Comparison of ENCODE assay signal across 1 cellular context in genomic region chr1:117753652-117754051, GRCh38.
TF ChIP-seq lines count a peak whose summit lies in the region.

No MANE protein-coding gene starts in this region.

TF ChIP-seq in GM23338, 12 proteins besides CTCF, POLR2A, EP300 and RAD21 (continued from another document):
- TF ChIP-seq EZH2phosphoT487 (IDR thresholded peaks at IDR 0.05; ENCODE audit: unreplicated experiment), result no peak
- TF ChIP-seq, protein P1, sequence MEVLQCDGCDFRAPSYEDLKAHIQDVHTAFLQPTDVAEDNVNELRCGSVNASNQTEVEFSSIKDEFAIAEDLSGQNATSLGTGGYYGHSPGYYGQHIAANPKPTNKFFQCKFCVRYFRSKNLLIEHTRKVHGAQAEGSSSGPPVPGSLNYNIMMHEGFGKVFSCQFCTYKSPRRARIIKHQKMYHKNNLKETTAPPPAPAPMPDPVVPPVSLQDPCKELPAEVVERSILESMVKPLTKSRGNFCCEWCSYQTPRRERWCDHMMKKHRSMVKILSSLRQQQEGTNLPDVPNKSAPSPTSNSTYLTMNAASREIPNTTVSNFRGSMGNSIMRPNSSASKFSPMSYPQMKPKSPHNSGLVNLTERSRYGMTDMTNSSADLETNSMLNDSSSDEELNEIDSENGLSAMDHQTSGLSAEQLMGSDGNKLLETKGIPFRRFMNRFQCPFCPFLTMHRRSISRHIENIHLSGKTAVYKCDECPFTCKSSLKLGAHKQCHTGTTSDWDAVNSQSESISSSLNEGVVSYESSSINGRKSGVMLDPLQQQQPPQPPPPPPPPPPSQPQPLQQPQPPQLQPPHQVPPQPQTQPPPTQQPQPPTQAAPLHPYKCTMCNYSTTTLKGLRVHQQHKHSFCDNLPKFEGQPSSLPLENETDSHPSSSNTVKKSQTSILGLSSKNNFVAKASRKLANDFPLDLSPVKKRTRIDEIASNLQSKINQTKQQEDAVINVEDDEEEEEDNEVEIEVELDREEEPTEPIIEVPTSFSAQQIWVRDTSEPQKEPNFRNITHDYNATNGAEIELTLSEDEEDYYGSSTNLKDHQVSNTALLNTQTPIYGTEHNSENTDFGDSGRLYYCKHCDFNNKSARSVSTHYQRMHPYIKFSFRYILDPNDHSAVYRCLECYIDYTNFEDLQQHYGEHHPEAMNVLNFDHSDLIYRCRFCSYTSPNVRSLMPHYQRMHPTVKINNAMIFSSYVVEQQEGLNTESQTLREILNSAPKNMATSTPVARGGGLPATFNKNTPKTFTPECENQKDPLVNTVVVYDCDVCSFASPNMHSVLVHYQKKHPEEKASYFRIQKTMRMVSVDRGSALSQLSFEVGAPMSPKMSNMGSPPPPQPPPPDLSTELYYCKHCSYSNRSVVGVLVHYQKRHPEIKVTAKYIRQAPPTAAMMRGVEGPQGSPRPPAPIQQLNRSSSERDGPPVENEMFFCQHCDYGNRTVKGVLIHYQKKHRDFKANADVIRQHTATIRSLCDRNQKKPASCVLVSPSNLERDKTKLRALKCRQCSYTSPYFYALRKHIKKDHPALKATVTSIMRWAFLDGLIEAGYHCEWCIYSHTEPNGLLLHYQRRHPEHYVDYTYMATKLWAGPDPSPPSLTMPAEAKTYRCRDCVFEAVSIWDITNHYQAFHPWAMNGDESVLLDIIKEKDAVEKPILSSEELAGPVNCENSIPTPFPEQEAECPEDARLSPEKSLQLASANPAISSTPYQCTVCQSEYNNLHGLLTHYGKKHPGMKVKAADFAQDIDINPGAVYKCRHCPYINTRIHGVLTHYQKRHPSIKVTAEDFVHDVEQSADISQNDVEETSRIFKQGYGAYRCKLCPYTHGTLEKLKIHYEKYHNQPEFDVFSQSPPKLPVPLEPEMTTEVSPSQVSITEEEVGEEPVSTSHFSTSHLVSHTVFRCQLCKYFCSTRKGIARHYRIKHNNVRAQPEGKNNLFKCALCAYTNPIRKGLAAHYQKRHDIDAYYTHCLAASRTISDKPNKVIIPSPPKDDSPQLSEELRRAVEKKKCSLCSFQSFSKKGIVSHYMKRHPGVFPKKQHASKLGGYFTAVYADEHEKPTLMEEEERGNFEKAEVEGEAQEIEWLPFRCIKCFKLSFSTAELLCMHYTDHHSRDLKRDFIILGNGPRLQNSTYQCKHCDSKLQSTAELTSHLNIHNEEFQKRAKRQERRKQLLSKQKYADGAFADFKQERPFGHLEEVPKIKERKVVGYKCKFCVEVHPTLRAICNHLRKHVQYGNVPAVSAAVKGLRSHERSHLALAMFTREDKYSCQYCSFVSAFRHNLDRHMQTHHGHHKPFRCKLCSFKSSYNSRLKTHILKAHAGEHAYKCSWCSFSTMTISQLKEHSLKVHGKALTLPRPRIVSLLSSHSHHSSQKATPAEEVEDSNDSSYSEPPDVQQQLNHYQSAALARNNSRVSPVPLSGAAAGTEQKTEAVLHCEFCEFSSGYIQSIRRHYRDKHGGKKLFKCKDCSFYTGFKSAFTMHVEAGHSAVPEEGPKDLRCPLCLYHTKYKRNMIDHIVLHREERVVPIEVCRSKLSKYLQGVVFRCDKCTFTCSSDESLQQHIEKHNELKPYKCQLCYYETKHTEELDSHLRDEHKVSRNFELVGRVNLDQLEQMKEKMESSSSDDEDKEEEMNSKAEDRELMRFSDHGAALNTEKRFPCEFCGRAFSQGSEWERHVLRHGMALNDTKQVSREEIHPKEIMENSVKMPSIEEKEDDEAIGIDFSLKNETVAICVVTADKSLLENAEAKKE (CRISPR knock-in tag; IDR thresholded peaks at IDR 0.05), result no peak
- no peak for TF ChIP-seq ZNF114 (CRISPR knock-in tag; IDR thresholded peaks at IDR 0.05)
- no peak for TF ChIP-seq ZNF331 (CRISPR knock-in tag; IDR thresholded peaks at IDR 0.05; ENCODE audit: low read depth)
- no peak for TF ChIP-seq JUNB (IDR thresholded peaks at IDR 0.05; ENCODE audit: unreplicated experiment)
- no peak for TF ChIP-seq EZH2 (IDR thresholded peaks at IDR 0.05; ENCODE audit: low read depth, unreplicated experiment)
- TF ChIP-seq POLR2AphosphoS5 (IDR thresholded peaks at IDR 0.05; ENCODE audit: low read depth), result no peak
